Comparison of ENCODE assay signal across 22 cellular contexts in the genomic region with DNA sequence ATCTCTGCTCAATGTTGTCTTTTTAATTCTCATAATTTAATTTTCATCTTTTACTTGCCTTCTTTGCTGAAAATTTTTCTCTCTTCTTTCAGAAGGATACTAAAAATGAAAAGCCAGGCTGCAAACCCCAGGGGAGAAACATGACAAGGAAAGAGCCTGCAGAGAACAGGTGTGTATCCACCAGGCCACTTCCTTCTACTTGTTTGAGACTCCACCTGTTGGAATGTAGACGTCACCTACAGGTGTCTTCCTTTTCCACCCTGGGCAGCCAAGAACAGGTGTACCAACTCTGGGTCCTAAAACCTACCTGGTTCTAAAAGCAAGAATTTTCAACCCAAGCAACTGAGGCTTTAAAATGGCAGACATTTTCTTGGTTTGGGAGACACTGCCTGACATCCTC.
DNase-seq lines count a peak whose midpoint lies in the region; ATAC-seq and TF ChIP-seq lines count a peak whose summit lies in the region.
"Had no signal": no experiment of that assay in that cellular context is flagged by ENCODE, and none has a peak within 500 bp of the region (broad histone marks: within the 10 kb centered on the region; RNA-seq: fewer than 3 reads in every experiment).

No MANE protein-coding gene starts in this region.

- peak; percentile 10 for DNase-seq in COLO668 (lab: John Stamatoyannopoulos, UW; ENCODE audit: unreplicated experiment)
- DNase-seq in NCI-H187 treated with DMSO at 0.1 percent for 48 hours (lab: John Stamatoyannopoulos, UW) = peak; percentile 41
- DNase-seq in hepatocyte (ENCODE audit: low spot score) = peak; percentile 40
- DNase-seq in dedifferentiated amniotic fluid mesenchymal stem cell (ENCODE audit: extremely low spot score) = no peak
- DNase-seq in central memory CD4-positive, alpha-beta T cell = no peak
- DNase-seq in D341Med (ENCODE audit: low spot score) = no peak
- DNase-seq: activated CD4-positive, alpha-beta memory T cell treated with anti-CD3 and anti-CD28 coated beads for 36 hours; activated T-cell treated with anti-CD3 and anti-CD28 coated beads for 4 hours; amniotic stem cell; BE2C; caudate nucleus; mesenchymal stem cell; natural killer cell; NCI-H1105; NCI-H2171; SHP77 treated with DMSO at 0.1 percent for 48 hours; T-cell; WERI-Rb-1 had no signal

- no peaks in the 10 kb centered on the region for H3K27me3 ChIP-seq in hepatocyte
- H3K27me3 ChIP-seq: BE2C had no signal

- peak; percentile 17 for ATAC-seq in GM21619 (IDR thresholded peaks at IDR 0.05; ENCODE audit: unreplicated experiment)
- ATAC-seq in HG03469 (IDR thresholded peaks at IDR 0.05; ENCODE audit: unreplicated experiment) = no peak
- ATAC-seq: natural killer cell; stimulated activated effector memory CD8-positive, alpha-beta T cell treated with anti-CD3 and anti-CD28 coated beads, Interleukin-12 subunit alpha, Interleukin-12 subunit beta, amount 100 ng/mL, for 72 hours; T-cell had no signal

- H3K9me2 ChIP-seq in hepatocyte (replicated peaks; ENCODE audit: insufficient read depth) = no peaks in the 10 kb centered on the region

- no peak overlapping the region for H3K4me2 ChIP-seq in hepatocyte

- H4K20me1 ChIP-seq in hepatocyte (ENCODE audit: insufficient read depth, poor library complexity, severe bottlenecking) = no peaks in the 10 kb centered on the region

- no peaks in the 10 kb centered on the region for H3K9me3 ChIP-seq in hepatocyte (ENCODE audit: low read depth)
- H3K9me3 ChIP-seq: BE2C, thoracic aorta had no signal

- no peak overlapping the region for H2AFZ ChIP-seq in hepatocyte

- H3K27ac ChIP-seq in hepatocyte = peak overlapping the region; percentile 36
- H3K27ac ChIP-seq: thoracic aorta, WERI-Rb-1 had no signal

- H3K4me1 ChIP-seq in hepatocyte (ENCODE audit: insufficient read depth) = no peaks in the 10 kb centered on the region
- H3K4me1 ChIP-seq: BE2C had no signal

- no peaks in the 10 kb centered on the region for H3K36me3 ChIP-seq in hepatocyte (replicated peaks; ENCODE audit: insufficient read depth, low read depth)
- H3K36me3 ChIP-seq: BE2C, thoracic aorta, WERI-Rb-1 had no signal

- WGBS in hepatocyte (ENCODE audit: low lambda C conversion rate, missing lambda C conversion rate) = 57% methylated on average over 1 of the region's 1 CpG

- H3K4me3 ChIP-seq in hepatocyte = no peak overlapping the region
- H3K4me3 ChIP-seq: thoracic aorta had no signal

- TF ChIP-seq CTCF in hepatocyte (IDR thresholded peaks at IDR 0.05; ENCODE audit: poor library complexity) = no peak

- H3K79me2 ChIP-seq in hepatocyte = no peaks in the 10 kb centered on the region

Comparison
In these comparisons a context has a peak if more than half of its experiments do, and no peak if none do; other contexts are left out.
1. DNase-seq: peak in COLO668 (single experiment), NCI-H187 treated with DMSO at 0.1 percent for 48 hours (single experiment) and hepatocyte (single experiment); none in dedifferentiated amniotic fluid mesenchymal stem cell (single experiment), central memory CD4-positive, alpha-beta T cell (single experiment) and D341Med (single experiment).